In genomic region chr7:81111358-81111757, GRCh38 we compare ENCODE assay signal across 1 cellular context.
A peak's percentile ranks its signal among the peaks of the same experiment; 100 is the strongest.
TF ChIP-seq lines count a peak whose summit lies in the region.

No MANE protein-coding gene starts in this region.

TF ChIP-seq in IMR-90, 13 proteins besides CTCF, POLR2A, EP300 and RAD21:
- peak; percentile 45; the same call in 1 of the 2 replicates for TF ChIP-seq FOS (IDR thresholded peaks at IDR 0.05; ENCODE audit: low read depth, low read length)
- TF ChIP-seq CEBPB (IDR thresholded peaks at IDR 0.05; ENCODE audit: low read depth, low read length): peak; percentile 85
- no peak for TF ChIP-seq NFE2L2 (IDR thresholded peaks at IDR 0.05; ENCODE audit: low read depth, low read length)
TF ChIP-seq in IMR-90: peak in this region for 2.
